In genomic region chr3:4994144-4994730, GRCh38 we compare ENCODE assay signal across 11 cellular contexts. TPM values are rescaled to one million over a fixed set of nuclear protein-coding genes. Genes with fewer than 3 reads are reported as not detected.
DNase-seq lines count a peak whose midpoint lies in the region; ATAC-seq, FAIRE-seq and TF ChIP-seq lines count a peak whose summit lies in the region.
"Had no signal": no experiment of that assay in that cellular context is flagged by ENCODE, and none has a peak within 500 bp of the region (broad histone marks: within the 10 kb centered on the region; RNA-seq: fewer than 3 reads in every experiment).

No MANE protein-coding gene starts in this region.

- no peak for ATAC-seq in HG03097 (IDR thresholded peaks at IDR 0.05; ENCODE audit: low FRiP score, unreplicated experiment)

- TF ChIP-seq POLR2A in breast epithelium (IDR thresholded peaks at IDR 0.05) = no peak

- H3K9me3 ChIP-seq in breast epithelium (no peaks in the 10 kb centered on the region), osteoblast (ENCODE audit: low read depth, low read length) (no peaks in the 10 kb centered on the region)

- peaks cover 0 to 2% (median 0%) of the 10 kb centered on the region in 3 donors for H3K27me3 Mint-ChIP-seq in CD14-positive monocyte (ENCODE audit: low read depth in 3 of 3)

- H3K79me2 ChIP-seq in osteoblast (ENCODE audit: insufficient read depth, low read length) = no peaks in the 10 kb centered on the region

- TF ChIP-seq CTCF in CD14-positive monocyte (IDR thresholded peaks at IDR 0.05) = no peak
- TF ChIP-seq CTCF in breast epithelium (IDR thresholded peaks at IDR 0.05) = no peak
- TF ChIP-seq CTCF in osteoblast (IDR thresholded peaks at IDR 0.05; ENCODE audit: extremely low read depth, low read depth, low read length) = no peak

- H3K4me1 ChIP-seq in breast epithelium (peaks cover 4 to 6% of the 10 kb centered on the region in 2 donors), osteoblast (ENCODE audit: insufficient read depth, low read length) (peaks cover 35% of the 10 kb centered on the region)

- H3K27me3 ChIP-seq in breast epithelium = no peaks in the 10 kb centered on the region
- H3K27me3 ChIP-seq in osteoblast (ENCODE audit: insufficient read depth, low read length) = no peaks in the 10 kb centered on the region

- H3K4me1 Mint-ChIP-seq in CD14-positive monocyte = peaks cover 23% of the 10 kb centered on the region

- H4K20me1 ChIP-seq in osteoblast (ENCODE audit: insufficient read depth, low read length) = no peaks in the 10 kb centered on the region

- DNase-seq in CD14-positive monocyte (ENCODE audit: low spot score) (peak; percentile 60), LHCN-M2 (ENCODE audit: low read depth) (peak; percentile 80), breast epithelium (ENCODE audit: low spot score in 2 of 2) (peak in 1 of 2 donors; percentile 1), osteoblast (ENCODE audit: insufficient read length, low spot score, missing footprints) (peak; percentile 79), NCI-H1417 (lab: John Stamatoyannopoulos, UW) (no peak), urothelium cell line (ENCODE audit: low spot score) (no peak), NCI-H82 treated with DMSO at 0.1 percent for 48 hours (lab: John Stamatoyannopoulos, UW; ENCODE audit: unreplicated experiment) (no peak)
- DNase-seq: activated CD4-positive, alpha-beta T cell treated with anti-CD3 and anti-CD28 coated beads for 48 hours; natural killer cell had no signal

- intact Hi-C loops in CD14-positive monocyte (cut with micrococcal nuclease) (no loop called here), breast epithelium (cut with DNase I; ENCODE audit: low total_unique reads) (no loop called here)

- no peak overlapping the region for H3K4me3 Mint-ChIP-seq in CD14-positive monocyte
- H3K4me3 Mint-ChIP-seq: natural killer cell had no signal

- H3K4me3 ChIP-seq in breast epithelium (no peak overlapping the region), osteoblast (ENCODE audit: insufficient read depth, low read length) (no peak overlapping the region)

- H3K36me3 Mint-ChIP-seq in CD14-positive monocyte = no peaks in the 10 kb centered on the region
- H3K36me3 Mint-ChIP-seq: natural killer cell had no signal

- peak overlapping the region; percentile 68 for H3K4me2 ChIP-seq in osteoblast (ENCODE audit: insufficient read depth, low read length)

- H3K9me3 Mint-ChIP-seq in CD14-positive monocyte = peaks cover 0 to 1% (median 0%) of the 10 kb centered on the region in 7 donors
- H3K9me3 Mint-ChIP-seq: natural killer cell had no signal

- H3K36me3 ChIP-seq in breast epithelium (no peaks in the 10 kb centered on the region), osteoblast (ENCODE audit: insufficient read depth, low read length) (no peaks in the 10 kb centered on the region)

- FAIRE-seq in urothelium cell line (lab: Jason Lieb, UNC) = no peak
- FAIRE-seq: GM19239 had no signal

- peak overlapping the region in 4 of 7 donors; percentile 27 to 82 (median 66) for H3K27ac Mint-ChIP-seq in CD14-positive monocyte
- H3K27ac Mint-ChIP-seq: natural killer cell had no signal

- H3K27ac ChIP-seq in breast epithelium = peak overlapping the region; percentile 90
- H3K27ac ChIP-seq in osteoblast (ENCODE audit: low read depth, low read length) = peak overlapping the region; percentile 100

- no peak overlapping the region for H2AFZ ChIP-seq in osteoblast (ENCODE audit: low read length)

RNA-seq across cellular contexts. Expression of gene BHLHE40, which starts 15.0 kb away (rescaled TPM):
- polyA plus RNA-seq in CD14-positive monocyte = 10 to 100 TPM; 20.2 to 23.4 TPM
- total RNA-seq in LHCN-M2 (2014; rRNA removed) (19.8 and 21.0 TPM in 2 replicates), breast epithelium (100 to 1,000 TPM in 2 of 3 donors, 10 to 100 TPM in 1; 13.8 to 177 (median 135) TPM), osteoblast (70.2 and 71.9 TPM in 2 replicates)
- 32.6 TPM for polyA plus RNA-seq in LHCN-M2 (2012)

Comparison
In these comparisons a context has a peak if more than half of its experiments do, and no peak if none do; other contexts are left out.
1. DNase-seq: peak in CD14-positive monocyte (single experiment), LHCN-M2 (single experiment) and osteoblast (single experiment); none in NCI-H1417 (0 of 3), urothelium cell line (single experiment) and NCI-H82 treated with DMSO at 0.1 percent for 48 hours (single experiment).